In the genomic region with DNA sequence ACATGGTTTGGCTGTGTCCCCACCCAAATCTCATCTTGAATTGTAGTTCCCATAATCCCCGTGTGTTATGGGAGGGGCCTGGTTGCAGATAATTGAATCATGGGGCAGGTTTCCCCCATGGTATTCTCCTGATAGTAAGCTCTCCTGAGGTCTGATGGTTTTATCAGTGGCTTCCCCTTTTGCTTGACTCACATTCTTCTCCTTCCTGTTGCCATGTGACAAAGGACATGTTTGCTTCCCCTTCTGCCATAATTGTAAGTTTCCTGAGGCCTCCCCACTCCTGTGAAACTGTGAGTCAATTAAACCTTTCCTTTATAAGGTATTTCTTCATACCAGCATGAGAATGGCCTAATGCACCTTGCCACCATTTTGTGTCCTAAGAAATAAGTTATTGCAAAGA, we compare ENCODE assay signal across 11 cellular contexts.
A peak's percentile ranks its signal among the peaks of the same experiment; 100 is the strongest.
DNase-seq lines count a peak whose midpoint lies in the region; ATAC-seq and TF ChIP-seq lines count a peak whose summit lies in the region.
"Had no signal": no experiment of that assay in that cellular context is flagged by ENCODE, and none has a peak within 500 bp of the region (broad histone marks: within the 10 kb centered on the region; RNA-seq: fewer than 3 reads in every experiment).

No MANE protein-coding gene starts in this region.

- no peaks in the 10 kb centered on the region; the same call in 1 of the 2 replicates for H3K4me1 Mint-ChIP-seq in HFFc6 (ENCODE audit: low read depth)
- no peaks in the 10 kb centered on the region for H3K4me1 Mint-ChIP-seq in stimulated activated memory B cell treated with anti-CD40 and anti-IgM and Interleukin-4, amounts not matched to agents 10 μg/mL and 1 μg/mL and 100 μg/mL, for 72 hours
- H3K4me1 Mint-ChIP-seq: CD8-positive, alpha-beta memory T cell had no signal

- peaks cover 4% of the 10 kb centered on the region; the same call in 1 of the 2 replicates for H3K9me3 Mint-ChIP-seq in HFFc6
- H3K9me3 Mint-ChIP-seq in stimulated activated memory B cell treated with anti-CD40 and anti-IgM and Interleukin-4, amounts not matched to agents 10 μg/mL and 1 μg/mL and 100 μg/mL, for 72 hours, result peaks cover 6% of the 10 kb centered on the region

- no peak overlapping the region for H3K4me3 Mint-ChIP-seq in HFFc6
- no peak overlapping the region for H3K4me3 Mint-ChIP-seq in stimulated activated memory B cell treated with anti-CD40 and anti-IgM and Interleukin-4, amounts not matched to agents 10 μg/mL and 1 μg/mL and 100 μg/mL, for 72 hours
- H3K4me3 Mint-ChIP-seq: CD8-positive, alpha-beta memory T cell had no signal

- no peak overlapping the region for H3K27ac Mint-ChIP-seq in HFFc6
- H3K27ac Mint-ChIP-seq in stimulated activated memory B cell treated with anti-CD40 and anti-IgM and Interleukin-4, amounts not matched to agents 10 μg/mL and 1 μg/mL and 100 μg/mL, for 72 hours, result no peak overlapping the region
- H3K27ac Mint-ChIP-seq: CD8-positive, alpha-beta memory T cell had no signal

- ATAC-seq in HG03565 (IDR thresholded peaks at IDR 0.05; ENCODE audit: unreplicated experiment) (no peak), GM21447 (IDR thresholded peaks at IDR 0.05; ENCODE audit: unreplicated experiment) (no peak)
- ATAC-seq in stimulated activated memory B cell treated with anti-CD40 and anti-IgM and Interleukin-4, amounts not matched to agents 10 μg/mL and 1 μg/mL and 100 μg/mL, for 72 hours, result no peak
- ATAC-seq: GM12878 had no signal

- peaks cover 12% of the 10 kb centered on the region; the same call in 1 of the 2 replicates for H3K36me3 Mint-ChIP-seq in HFFc6 (ENCODE audit: low read depth)
- no peaks in the 10 kb centered on the region for H3K36me3 Mint-ChIP-seq in stimulated activated memory B cell treated with anti-CD40 and anti-IgM and Interleukin-4, amounts not matched to agents 10 μg/mL and 1 μg/mL and 100 μg/mL, for 72 hours
- H3K36me3 Mint-ChIP-seq: CD8-positive, alpha-beta memory T cell had no signal

- no peak for TF ChIP-seq CTCF in HFFc6 (IDR thresholded peaks at IDR 0.05)

- peaks cover 2% of the 10 kb centered on the region; the same call in 1 of the 2 replicates for H3K27me3 Mint-ChIP-seq in HFFc6 (ENCODE audit: insufficient read depth)
- H3K27me3 Mint-ChIP-seq in stimulated activated memory B cell treated with anti-CD40 and anti-IgM and Interleukin-4, amounts not matched to agents 10 μg/mL and 1 μg/mL and 100 μg/mL, for 72 hours, result no peaks in the 10 kb centered on the region
- H3K27me3 Mint-ChIP-seq: CD8-positive, alpha-beta memory T cell had no signal

- DNase-seq in NOMO-1 treated with DMSO at 0.1 percent for 48 hours (lab: John Stamatoyannopoulos, UW; ENCODE audit: unreplicated experiment), result peak; percentile 41
- DNase-seq in NOMO-1 treated with dmso at 0.1 percent for 144 hours (lab: John Stamatoyannopoulos, UW; ENCODE audit: unreplicated experiment), result no peak
- peak; percentile 83 for DNase-seq in MV-4-11 (lab: John Stamatoyannopoulos, UW)
- peak; percentile 11 for DNase-seq in SKM-1 (lab: John Stamatoyannopoulos, UW; ENCODE audit: unreplicated experiment)
- DNase-seq in HFFc6, result no peak
- DNase-seq: CD8-positive, alpha-beta memory T cell; DMS 273 treated with DMSO at 0.1 percent for 48 hours had no signal

Comparison
In these comparisons a context has a peak if more than half of its experiments do, and no peak if none do; other contexts are left out.
1. DNase-seq: peak in NOMO-1 treated with DMSO at 0.1 percent for 48 hours (single experiment), MV-4-11 (single experiment) and SKM-1 (single experiment); none in NOMO-1 treated with dmso at 0.1 percent for 144 hours (single experiment) and HFFc6 (single experiment).